Comparison of ENCODE assay signal across 35 cellular contexts in genomic region chr21:38720074-38720473, GRCh38.
"Had no signal": no experiment of that assay in that cellular context is flagged by ENCODE, and none has a peak within 500 bp of the region (broad histone marks: within the 10 kb centered on the region; RNA-seq: fewer than 3 reads in every experiment).

No MANE protein-coding gene starts in this region.

- H3K4me3 ChIP-seq: MG63 had no signal

- H3K27me3 ChIP-seq: MG63 had no signal

- DNase-seq: Karpas-422, Kasumi-1, MG63, MM.1S, MV-4-11, NCI-H1048, NCI-H1092, NCI-H1092 treated with DMSO at 0.1 percent for 48 hours, NCI-H1105, NCI-H1105 treated with DMSO at 0.1 percent for 48 hours, NCI-H1417, NCI-H1417 treated with DMSO at 0.1 percent for 48 hours, NCI-H1436, NCI-H1436 treated with DMSO at 0.1 percent for 48 hours, NCI-H146, NCI-H1694, NCI-H1694 treated with DMSO at 0.1 percent for 48 hours, NCI-H187, NCI-H187 treated with DMSO at 0.1 percent for 48 hours, NCI-H1930, NCI-H2029, NCI-H2029 treated with DMSO at 0.1 percent for 48 hours, NCI-H2081, NCI-H2081 treated with DMSO at 0.1 percent for 48 hours, NCI-H2107, NCI-H2171, NCI-H2171 treated with DMSO at 0.1 percent for 48 hours, NCI-H2227 treated with DMSO at 0.1 percent for 48 hours, NCI-H226, NCI-H345, NCI-H446, NCI-H446 treated with DMSO at 0.1 percent for 48 hours, NCI-H510A, NCI-H510A treated with DMSO at 0.1 percent for 48 hours, NCI-H524 had no signal

- H3K36me3 ChIP-seq: MG63 had no signal
